ENCODE assay signal across 23 cellular contexts in the genomic region with DNA sequence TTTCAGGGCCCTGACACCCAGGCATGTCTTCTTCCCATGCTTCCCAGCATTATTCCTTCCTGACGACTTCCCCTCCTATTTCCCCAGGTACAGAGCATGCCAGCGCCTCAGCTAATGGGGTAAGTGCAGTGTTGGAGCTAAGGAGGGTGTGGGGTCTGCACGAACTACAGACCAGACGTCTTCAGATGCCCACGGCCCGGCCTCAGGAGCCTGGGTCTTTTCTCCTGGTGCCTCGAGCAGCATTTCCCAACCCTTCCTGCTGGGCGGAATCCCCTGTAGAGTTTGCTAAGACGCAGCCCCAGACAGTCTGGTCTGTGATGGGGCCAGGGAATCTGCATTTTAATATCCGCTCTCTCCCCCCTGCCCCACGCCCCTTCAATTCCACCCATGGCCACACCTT. TPM values are rescaled to one million over a fixed set of nuclear protein-coding genes. Genes with fewer than 3 reads are reported as not detected.
DNase-seq lines count a peak whose midpoint lies in the region; ATAC-seq, FAIRE-seq and TF ChIP-seq lines count a peak whose summit lies in the region.
"Had no signal": no experiment of that assay in that cellular context is flagged by ENCODE, and none has a peak within 500 bp of the region (broad histone marks: within the 10 kb centered on the region; RNA-seq: fewer than 3 reads in every experiment).

No MANE protein-coding gene starts in this region.

- H2AK5ac ChIP-seq in H1 (ENCODE audit: low read depth, low read length) (no peak overlapping the region), mesenchymal stem cell (ENCODE audit: low read length, severe bottlenecking) (no peak overlapping the region)

- H3K27me3 Mint-ChIP-seq in Calu3 (ENCODE audit: unreplicated experiment), result no peaks in the 10 kb centered on the region
- H3K27me3 Mint-ChIP-seq: CD4-positive, alpha-beta T cell had no signal

- intact Hi-C loops in Calu3 (cut with micrococcal nuclease; ENCODE audit: unreplicated experiment), result no loop called here
- intact Hi-C loops in lower lobe of right lung (cut with DNase I), result no loop called here

- no peak overlapping the region for H3K14ac ChIP-seq in H1 (ENCODE audit: insufficient read length)
- H3K14ac ChIP-seq in mesenchymal stem cell (ENCODE audit: low read length in 2 of 2), result no peak overlapping the region

- H3K9ac ChIP-seq in H1 (replicated peaks in 1 of 4; ENCODE audit: extremely low read depth in 1 of 4, low read depth in 3 of 4, low read length in 3 of 4) (no peak overlapping the region), mesenchymal stem cell (ENCODE audit: low read length) (no peak overlapping the region)

- H2BK20ac ChIP-seq in H1 (ENCODE audit: low read length), result no peak overlapping the region

- H3K4me1 ChIP-seq in H1 (replicated peaks in 1 of 4; ENCODE audit: control insufficient read depth in 3 of 4, insufficient read depth in 4 of 4, low read length in 3 of 4), result peaks cover 0 to 2% (median 0%) of the 10 kb centered on the region in 4 experiments; a peak in 3 of 7 replicates
- H3K4me1 ChIP-seq in lower lobe of right lung, result peaks cover 9% of the 10 kb centered on the region
- peaks cover 3% of the 10 kb centered on the region for H3K4me1 ChIP-seq in mesenchymal stem cell (ENCODE audit: control insufficient read depth, insufficient read depth, low read depth, low read length)
- H3K4me1 ChIP-seq: Caco-2 had no signal

- peaks cover 25% of the 10 kb centered on the region for H3K4me1 Mint-ChIP-seq in Calu3 (ENCODE audit: low read depth, unreplicated experiment)
- H3K4me1 Mint-ChIP-seq: GM23338 had no signal

- H3K9me3 ChIP-seq in H1 (ENCODE audit: insufficient read depth in 2 of 2, low read depth in 1 of 2, low read length in 1 of 2) (no peaks in the 10 kb centered on the region), lower lobe of right lung (no peaks in the 10 kb centered on the region), mesenchymal stem cell (ENCODE audit: control insufficient read depth, low read length) (no peaks in the 10 kb centered on the region)
- H3K9me3 ChIP-seq: Caco-2 had no signal

- POLR2A ChIA-PET in H1 (lab: Charles Lee; ENCODE audit: partially characterized antibody), result interaction anchor here (1.1 to 1.8 kb wide), 2 partner anchors 90 to 113 kb away, joined by 3 read pairs; no protein-coding TSS in a partner anchor

- H3K23ac ChIP-seq in H1 (ENCODE audit: insufficient read length) (no peak overlapping the region), mesenchymal stem cell (ENCODE audit: low read length in 2 of 2) (no peak overlapping the region)

- H3K18ac ChIP-seq in H1 (ENCODE audit: extremely low read depth, low read length) (no peak overlapping the region), mesenchymal stem cell (ENCODE audit: low read depth in 1 of 2, low read length in 2 of 2) (no peak overlapping the region)

- no peaks in the 10 kb centered on the region for H3K27me3 ChIP-seq in H1 (replicated peaks in 1 of 4; ENCODE audit: control insufficient read depth in 3 of 4, extremely low read depth in 1 of 4, insufficient read depth in 3 of 4, low read length in 3 of 4)
- no peaks in the 10 kb centered on the region for H3K27me3 ChIP-seq in lower lobe of right lung (ENCODE audit: low read depth)
- no peaks in the 10 kb centered on the region for H3K27me3 ChIP-seq in mesenchymal stem cell (ENCODE audit: control insufficient read depth in 1 of 2, insufficient read depth in 1 of 2, low read length in 2 of 2)

- no peak overlapping the region for H4K91ac ChIP-seq in H1 (replicated peaks; ENCODE audit: insufficient read length, low read length)
- H4K91ac ChIP-seq in mesenchymal stem cell (ENCODE audit: low read length), result no peak overlapping the region

- H3K79me2 ChIP-seq in H1 (ENCODE audit: control insufficient read depth in 1 of 2, insufficient read depth in 2 of 2, low read length in 2 of 2), result no peaks in the 10 kb centered on the region

- H3K4me3 ChIP-seq in H1 (ENCODE audit: extremely low read depth in 1 of 4, insufficient read depth in 2 of 4, low read depth in 3 of 4, low read length in 4 of 4), result no peak overlapping the region
- H3K4me3 ChIP-seq in lower lobe of right lung, result no peak overlapping the region
- H3K4me3 ChIP-seq in mesenchymal stem cell (ENCODE audit: insufficient read depth in 1 of 2, low read depth in 1 of 2, low read length in 2 of 2), result no peak overlapping the region
- H3K4me3 ChIP-seq: GM23338 had no signal

- H2BK120ac ChIP-seq in H1 (replicated peaks; ENCODE audit: low read depth, low read length) (no peak overlapping the region), mesenchymal stem cell (ENCODE audit: low read depth, low read length) (no peak overlapping the region)

- no peak for TF ChIP-seq EP300 in H1 (IDR thresholded peaks at IDR 0.05; ENCODE audit: borderline replicate concordance in 1 of 2, low read depth in 2 of 2, low read length in 2 of 2)

- peaks cover 96% of the 10 kb centered on the region for H3K36me3 Mint-ChIP-seq in Calu3 (ENCODE audit: insufficient read depth, unreplicated experiment)
- H3K36me3 Mint-ChIP-seq: IgD-negative memory B cell had no signal

- WGBS in H1 (ENCODE audit: extremely low coverage in 1 of 2, insufficient coverage in 1 of 2, insufficient read length in 1 of 2, insufficient replicate concordance in 2 of 2, low coverage in 1 of 2, low lambda C conversion rate in 2 of 2, missing lambda C conversion rate in 1 of 2), 2 experiments, result 82% methylated on average over 10 of the region's 11 CpGs; no CpG with 5 or more reads in 1 of the 2 experiments
- 96% methylated on average over 8 of the region's 11 CpGs for WGBS in mesenchymal stem cell

- no peak for TF ChIP-seq RAD21 in H1 (IDR thresholded peaks at IDR 0.05 in 1 of 2, conservative IDR thresholded peaks at IDR 0.05 in 1 of 2; ENCODE audit: low read depth in 2 of 2, low read length in 2 of 2)

- H2BK5ac ChIP-seq in H1 (ENCODE audit: low read depth, low read length) (no peak overlapping the region), mesenchymal stem cell (ENCODE audit: low read depth, low read length, poor library complexity, severe bottlenecking) (no peak overlapping the region)

- no peak overlapping the region for H3K4me3 Mint-ChIP-seq in Calu3 (ENCODE audit: low read depth, unreplicated experiment)
- H3K4me3 Mint-ChIP-seq: CD4-positive, alpha-beta T cell; GM23338; H9; IgD-negative memory B cell had no signal

- no peak overlapping the region for H4K5ac ChIP-seq in H1 (ENCODE audit: insufficient read length, low read depth, low read length)

- H3K79me1 ChIP-seq in H1 (ENCODE audit: low read depth, low read length), result no peaks in the 10 kb centered on the region
- H3K79me1 ChIP-seq in mesenchymal stem cell (replicated peaks; ENCODE audit: low read length, poor library complexity, severe bottlenecking), result peaks cover 25% of the 10 kb centered on the region

- H3K4ac ChIP-seq in H1 (replicated peaks; ENCODE audit: insufficient read length, low read depth, low read length) (no peak overlapping the region), mesenchymal stem cell (ENCODE audit: low read depth in 1 of 2, low read length in 2 of 2) (no peak overlapping the region)

- no peak overlapping the region for H3K56ac ChIP-seq in H1 (replicated peaks; ENCODE audit: insufficient read length, low read depth, low read length)

- no TSS peak for BruUV-seq in Calu3 (replicated peaks; lab: Mats Ljungman, UMichigan)

- H2BK12ac ChIP-seq in H1 (ENCODE audit: low read depth, low read length), result no peak overlapping the region
- no peak overlapping the region for H2BK12ac ChIP-seq in mesenchymal stem cell (ENCODE audit: low read length in 2 of 2)

- H3K9me3 Mint-ChIP-seq in Calu3 (ENCODE audit: low read depth, unreplicated experiment), result no peaks in the 10 kb centered on the region
- H3K9me3 Mint-ChIP-seq: CD4-positive, alpha-beta T cell; GM23338; H9 had no signal

- FAIRE-seq in H1 (lab: Jason Lieb, UNC), result no peak
- no peak for FAIRE-seq in H54 (lab: Jason Lieb, UNC)
- FAIRE-seq: A204.1, GM12892, GM18507, HTR-8/SVneo had no signal

- H2AFZ ChIP-seq in H1 (ENCODE audit: low read length) (no peak overlapping the region), mesenchymal stem cell (ENCODE audit: low read depth, low read length) (no peak overlapping the region)
- H2AFZ ChIP-seq: GM23338 had no signal

- H3K27ac Mint-ChIP-seq in Calu3 (ENCODE audit: unreplicated experiment), result peak overlapping the region; percentile 45
- H3K27ac Mint-ChIP-seq: CD4-positive, alpha-beta T cell; GM23338; IgD-negative memory B cell had no signal

- TF ChIP-seq POLR2A in H1 (IDR thresholded peaks at IDR 0.05; ENCODE audit: control extremely low read depth in 1 of 2, low read depth in 2 of 2, low read length in 2 of 2), result no peak
- TF ChIP-seq POLR2A in H54 (IDR thresholded peaks at IDR 0.05; ENCODE audit: low read depth, low read length), result no peak

- H3K27ac ChIP-seq in H1 (ENCODE audit: low read depth, low read length) (no peak overlapping the region), lower lobe of right lung (no peak overlapping the region), mesenchymal stem cell (ENCODE audit: low read length, poor library complexity, severe bottlenecking) (no peak overlapping the region)
- H3K27ac ChIP-seq: C4-2B had no signal

- H3K36me3 ChIP-seq in H1 (ENCODE audit: control insufficient read depth in 2 of 4, insufficient read depth in 4 of 4, low read length in 3 of 4) (peaks cover 8 to 27% (median 15%) of the 10 kb centered on the region in 4 experiments; a peak in 5 of 8 replicates), lower lobe of right lung (peaks cover 73% of the 10 kb centered on the region), mesenchymal stem cell (ENCODE audit: control insufficient read depth in 1 of 2, insufficient read depth in 2 of 2, low read depth in 1 of 2, low read length in 2 of 2) (peaks cover 57 to 72% of the 10 kb centered on the region in 2 experiments)

- ATAC-seq in lower lobe of right lung, result no peak
- ATAC-seq: GM23338 had no signal

- peaks cover 0 to under 1% of the 10 kb centered on the region in 2 experiments for H4K20me1 ChIP-seq in H1 (replicated peaks in 1 of 2; ENCODE audit: control insufficient read depth in 1 of 2, insufficient read depth in 2 of 2, low read length in 2 of 2)

- H3K4me2 ChIP-seq in H1 (ENCODE audit: insufficient read depth in 1 of 2, low read depth in 2 of 2, low read length in 2 of 2) (no peak overlapping the region), mesenchymal stem cell (ENCODE audit: low read length, poor library complexity, severe bottlenecking) (no peak overlapping the region)
- H3K4me2 ChIP-seq: GM23338 had no signal

- no peaks in the 10 kb centered on the region for H3K23me2 ChIP-seq in H1 (ENCODE audit: low read depth, low read length)

- H4K8ac ChIP-seq in H1 (ENCODE audit: extremely low read depth, insufficient read depth, low read length), result 0 out of 2 replicates have a peak overlapping the region, but pooled peaks have one; percentile 8
- H4K8ac ChIP-seq in mesenchymal stem cell (ENCODE audit: low read length), result no peak overlapping the region

- DNase-seq in Calu3, result no peak
- no peak for DNase-seq in H1 (ENCODE audit: low read depth in 1 of 2, low spot score in 2 of 2)
- DNase-seq in lower lobe of right lung, result peak; percentile 28
- no peak for DNase-seq in H54 (ENCODE audit: insufficient read length, low spot score)
- no peak for DNase-seq in mesenchymal stem cell
- DNase-seq: ACHN; AML-193; Caco-2; CD4-positive, alpha-beta T cell; DMS153; DMS79; GDM1; H9; KBM-7 had no signal

- TF ChIP-seq CTCF in Calu3 (IDR thresholded peaks at IDR 0.05; ENCODE audit: unreplicated experiment) (no peak), H1 (IDR thresholded peaks at IDR 0.05; ENCODE audit: control extremely low read depth in 1 of 3, insufficient read depth in 1 of 3, low read depth in 1 of 3, low read length in 3 of 3) (no peak), lower lobe of right lung (IDR thresholded peaks at IDR 0.05) (no peak)

- H2BK15ac ChIP-seq in H1 (ENCODE audit: low read length), result no peak overlapping the region
- H2BK15ac ChIP-seq in mesenchymal stem cell (ENCODE audit: low read depth, poor library complexity, severe bottlenecking), result no peak overlapping the region

- CTCF ChIA-PET in Calu3 (lab: Charles Lee) (interaction anchor here (0.9 kb wide), 1 partner anchor 34 kb away, joined by 3 read pairs; no protein-coding TSS in a partner anchor), H1 (lab: Charles Lee; ENCODE audit: partially characterized antibody) (interaction anchor here (0.9 to 13.3 kb wide), 9 partner anchors 15 to 110 kb away, joined by 3 to 126 read pairs (median 7); no protein-coding TSS in a partner anchor)

RNA-seq across cellular contexts. Expression of a gene that starts 10.1 kb away (rescaled TPM):
- total RNA-seq in Calu3 (2022) (66.2 and 67.8 TPM in 2 replicates), lower lobe of right lung (7.7 TPM)
- total RNA-seq in H1 (2021; fragmentation: NEBNext Ultra II Directional; extraction: Animal tissue kit (Norgen Biotek cat#: 25700)), result 2.7 and 3.1 TPM in 2 replicates
- polyA plus RNA-seq in H1 (2011; rRNA removed), result 3.4 and 4.0 TPM in 2 replicates
- 2.4 TPM for polyA plus RNA-seq in H1 (2011; cell fraction: cytosol; rRNA removed)
- polyA plus RNA-seq in H1 (2011; cell fraction: nucleus; rRNA removed), result 10.2 TPM
- 2.8 to 5.3 TPM (median 3.6 TPM) in 4 replicates for polyA plus RNA-seq in H1 (2012, experiment 1 of 2)
- polyA plus RNA-seq in H1 (2012, experiment 2 of 2), result 1.6 TPM
- 1.9 TPM for polyA plus RNA-seq in H1 (2013, experiment 1 of 2)
- 1.6 TPM for polyA plus RNA-seq in H1 (2013, experiment 2 of 2)
- 1.5 and 4.7 TPM in 2 replicates for polyA minus RNA-seq in H1 (2011; rRNA and poly(A)+ RNA removed)
- 2.1 TPM for polyA minus RNA-seq in H1 (2011; cell fraction: cytosol; rRNA and poly(A)+ RNA removed)
- polyA minus RNA-seq in H1 (2011; cell fraction: nucleus; rRNA and poly(A)+ RNA removed), result 3.5 TPM
- 2.2 TPM for polyA plus RNA-seq in mesenchymal stem cell (2013, experiment 1 of 2)
- polyA plus RNA-seq in mesenchymal stem cell (2013, experiment 2 of 2), result 1.8 TPM
- polyA plus RNA-seq: IgD-negative memory B cell had no signal

RNA-seq across cellular contexts. Expression of a gene that starts 17.5 kb away (rescaled TPM):
- total RNA-seq in Calu3 (2022) (176 and 215 TPM in 2 replicates), lower lobe of right lung (35.0 TPM)
- total RNA-seq in H1 (2021; fragmentation: NEBNext Ultra II Directional; extraction: Animal tissue kit (Norgen Biotek cat#: 25700)), result 13.3 and 14.1 TPM in 2 replicates
- polyA plus RNA-seq in H1 (2011; rRNA removed), result 14.8 and 16.9 TPM in 2 replicates
- polyA plus RNA-seq in H1 (2011; cell fraction: cytosol; rRNA removed), result 14.8 TPM
- 25.2 TPM for polyA plus RNA-seq in H1 (2011; cell fraction: nucleus; rRNA removed)
- 10.3 to 14.0 TPM (median 11.6 TPM) in 4 replicates for polyA plus RNA-seq in H1 (2012, experiment 1 of 2)
- 6.8 TPM for polyA plus RNA-seq in H1 (2012, experiment 2 of 2)
- 12.7 TPM for polyA plus RNA-seq in H1 (2013, experiment 1 of 2)
- polyA plus RNA-seq in H1 (2013, experiment 2 of 2), result 13.7 TPM
- polyA minus RNA-seq in H1 (2011; rRNA and poly(A)+ RNA removed), result 22.1 and 22.5 TPM in 2 replicates
- polyA minus RNA-seq in H1 (2011; cell fraction: cytosol; rRNA and poly(A)+ RNA removed), result 9.8 TPM
- 27.4 TPM for polyA minus RNA-seq in H1 (2011; cell fraction: nucleus; rRNA and poly(A)+ RNA removed)
- 32.2 TPM for polyA plus RNA-seq in mesenchymal stem cell (2013, experiment 1 of 2)
- 33.3 TPM for polyA plus RNA-seq in mesenchymal stem cell (2013, experiment 2 of 2)
- polyA plus RNA-seq: IgD-negative memory B cell had no signal

RNA-seq across cellular contexts. Expression of a gene that starts 37.7 kb away (rescaled TPM):
- total RNA-seq in Calu3 (2022) (0.38 TPM in 1 of 2 replicates, not detected in the other), lower lobe of right lung (not detected)
- not detected in 2 replicates for total RNA-seq in H1 (2021; fragmentation: NEBNext Ultra II Directional; extraction: Animal tissue kit (Norgen Biotek cat#: 25700))
- polyA plus RNA-seq in H1 (2011; rRNA removed), result not detected in 2 replicates
- polyA plus RNA-seq in H1 (2011; cell fraction: cytosol; rRNA removed), result not detected
- not detected for polyA plus RNA-seq in H1 (2011; cell fraction: nucleus; rRNA removed)
- polyA plus RNA-seq in H1 (2012, experiment 1 of 2), result not detected in 4 replicates
- polyA plus RNA-seq in H1 (2012, experiment 2 of 2), result not detected
- not detected for polyA plus RNA-seq in H1 (2013, experiment 1 of 2)
- not detected for polyA plus RNA-seq in H1 (2013, experiment 2 of 2)
- polyA minus RNA-seq in H1 (2011; rRNA and poly(A)+ RNA removed), result not detected in 2 replicates
- not detected for polyA minus RNA-seq in H1 (2011; cell fraction: cytosol; rRNA and poly(A)+ RNA removed)
- polyA minus RNA-seq in H1 (2011; cell fraction: nucleus; rRNA and poly(A)+ RNA removed), result not detected
- not detected for polyA plus RNA-seq in mesenchymal stem cell (2013, experiment 1 of 2)
- polyA plus RNA-seq in mesenchymal stem cell (2013, experiment 2 of 2), result not detected
- total RNA-seq: Caco-2; CD4-positive, alpha-beta T cell; Daoy; GM23338; H9 had no signal
- polyA plus RNA-seq: BJ, GM23338, IgD-negative memory B cell had no signal

RNA-seq across cellular contexts. Expression of a gene that starts 47.8 kb away (rescaled TPM):
- total RNA-seq in Calu3 (2022) (not detected in 2 replicates), lower lobe of right lung (not detected)
- not detected in 2 replicates for total RNA-seq in H1 (2021; fragmentation: NEBNext Ultra II Directional; extraction: Animal tissue kit (Norgen Biotek cat#: 25700))
- polyA plus RNA-seq in H1 (2011; rRNA removed), result not detected in 2 replicates
- not detected for polyA plus RNA-seq in H1 (2011; cell fraction: cytosol; rRNA removed)
- polyA plus RNA-seq in H1 (2011; cell fraction: nucleus; rRNA removed), result not detected
- polyA plus RNA-seq in H1 (2012, experiment 1 of 2), result not detected in 4 replicates
- not detected for polyA plus RNA-seq in H1 (2012, experiment 2 of 2)
- polyA plus RNA-seq in H1 (2013, experiment 1 of 2), result not detected
- not detected for polyA plus RNA-seq in H1 (2013, experiment 2 of 2)
- not detected in 2 replicates for polyA minus RNA-seq in H1 (2011; rRNA and poly(A)+ RNA removed)
- polyA minus RNA-seq in H1 (2011; cell fraction: cytosol; rRNA and poly(A)+ RNA removed), result not detected
- polyA minus RNA-seq in H1 (2011; cell fraction: nucleus; rRNA and poly(A)+ RNA removed), result not detected
- 0.08 TPM for polyA plus RNA-seq in mesenchymal stem cell (2013, experiment 1 of 2)
- polyA plus RNA-seq in mesenchymal stem cell (2013, experiment 2 of 2), result 0.21 TPM
- total RNA-seq: CD4-positive, alpha-beta T cell; Daoy; GM23338; H9 had no signal
- polyA plus RNA-seq: GM23338, IgD-negative memory B cell had no signal
